35 cellular contexts compared by ENCODE assay signal in genomic region chr3:131801566-131801965, GRCh38.
"Had no signal": no experiment of that assay in that cellular context is flagged by ENCODE, and none has a peak within 500 bp of the region (broad histone marks: within the 10 kb centered on the region; RNA-seq: fewer than 3 reads in every experiment).

No MANE protein-coding gene starts in this region.

- H3K27ac Mint-ChIP-seq: activated B cell treated with CpG ODN at 0.5 μM for 24 hours; activated CD4-positive, alpha-beta memory T cell treated with anti-CD3 and anti-CD28 coated beads for 36 hours; activated CD4-positive, alpha-beta T cell treated with anti-CD3 and anti-CD28 coated beads, Interleukin-2, amount 10 ng/mL, durations not matched to agents 24 days and 14 days; activated CD8-positive, alpha-beta T cell treated with anti-CD3 and anti-CD28 coated beads for 36 hours; activated naive CD4-positive, alpha-beta T cell treated with anti-CD3 and anti-CD28 coated beads for 36 hours; activated naive CD4-positive, alpha-beta T cell treated with anti-CD3 and anti-CD28 coated beads, Interleukin-2, amount 50 U/mL, for 72 hours; activated naive CD8-positive, alpha-beta T cell treated with anti-CD3 and anti-CD28 coated beads for 36 hours; activated T-cell treated with anti-CD3 and anti-CD28 coated beads, Interleukin-2, amount 50 U/mL, for 72 hours; activated T-helper 1 cell treated with anti-CD3 and anti-CD28 coated beads, Interleukin-12 subunit alpha, Interleukin-12 subunit beta, Interleukin-2, Interleukin-4 antibody, amounts not matched to agents 30 ng/mL and 10 ng/mL and 1 ng/mL, durations not matched to agents 14 hours and 24 hours and 36 hours; activated T-helper 17 cell treated with anti-CD3 and anti-CD28 coated beads, Interleukin-2, amount 50 U/mL, for 72 hours; T-helper 1 cell treated with Interleukin-12 subunit alpha and Interleukin-12 subunit beta and Interleukin-4 antibody, amounts not matched to agents 30 μg/mL and 1 μg/mL, for 36 hours; T-helper 2 cell treated with Interferon-gamma antibody and Interleukin-4, amounts not matched to agents 5 μg/mL and 100 μg/mL, for 36 hours had no signal

- H3K4me3 Mint-ChIP-seq: activated B cell treated with CpG ODN at 0.5 μM for 24 hours; activated CD4-positive, alpha-beta memory T cell treated with anti-CD3 and anti-CD28 coated beads for 36 hours; activated CD4-positive, alpha-beta T cell treated with anti-CD3 and anti-CD28 coated beads, Interleukin-2, amount 10 ng/mL, durations not matched to agents 24 days and 14 days; activated CD8-positive, alpha-beta T cell treated with anti-CD3 and anti-CD28 coated beads for 36 hours; activated naive CD4-positive, alpha-beta T cell treated with anti-CD3 and anti-CD28 coated beads for 36 hours; activated naive CD8-positive, alpha-beta T cell treated with anti-CD3 and anti-CD28 coated beads for 36 hours; activated T-cell treated with anti-CD3 and anti-CD28 coated beads, Interleukin-2, amount 50 U/mL, for 4 hours; activated T-cell treated with anti-CD3 and anti-CD28 coated beads, Interleukin-2, amount 50 U/mL, for 72 hours; activated T-helper 1 cell treated with anti-CD3 and anti-CD28 coated beads, Interleukin-12 subunit alpha, Interleukin-12 subunit beta, Interleukin-2, Interleukin-4 antibody, amounts not matched to agents 30 ng/mL and 10 ng/mL and 1 ng/mL, durations not matched to agents 14 hours and 24 hours and 36 hours; activated T-helper 17 cell treated with anti-CD3 and anti-CD28 coated beads, Interleukin-2, amount 50 U/mL, for 72 hours; T-helper 1 cell treated with Interleukin-12 subunit alpha and Interleukin-12 subunit beta and Interleukin-4 antibody, amounts not matched to agents 30 μg/mL and 1 μg/mL, for 36 hours; T-helper 2 cell treated with Interferon-gamma antibody and Interleukin-4, amounts not matched to agents 5 μg/mL and 100 μg/mL, for 36 hours had no signal

- H3K4me3 ChIP-seq: adrenal gland, body of pancreas, breast epithelium had no signal

- H3K27ac ChIP-seq: adrenal gland, body of pancreas, brain microvascular endothelial cell, breast epithelium, VCaP had no signal

- ATAC-seq: activated CD8-positive, alpha-beta T cell treated with anti-CD3 and anti-CD28 coated beads for 36 hours; activated naive CD4-positive, alpha-beta T cell treated with anti-CD3 and anti-CD28 coated beads, Interleukin-2, amount 50 U/mL, for 72 hours; activated T-cell treated with anti-CD3 and anti-CD28 coated beads, Interleukin-2, amount 50 U/mL, for 4 hours; activated T-cell treated with anti-CD3 and anti-CD28 coated beads, Interleukin-2, amount 50 U/mL, for 72 hours; activated T-helper 17 cell treated with anti-CD3 and anti-CD28 coated beads, Interleukin-2, amount 50 U/mL, for 72 hours; body of pancreas had no signal

- DNase-seq: activated B cell treated with CpG ODN at 0.5 μM for 24 hours; activated CD4-positive, alpha-beta memory T cell treated with anti-CD3 and anti-CD28 coated beads for 36 hours; activated CD4-positive, alpha-beta T cell treated with anti-CD3 and anti-CD28 coated beads for 4 hours; activated CD4-positive, alpha-beta T cell treated with anti-CD3 and anti-CD28 coated beads, Interleukin-2, amount 10 ng/mL, durations not matched to agents 24 days and 14 days; activated CD4-positive, alpha-beta T cell treated with anti-CD3 and anti-CD28 coated beads, Interleukin-2, amount 50 U/mL, for 1 hour; activated CD4-positive, alpha-beta T cell treated with anti-CD3 and anti-CD28 coated beads, Interleukin-2, amount 50 U/mL, for 4 hours; activated CD4-positive, CD25-positive, alpha-beta regulatory T cell treated with anti-CD3 and anti-CD28 coated beads, Interleukin-2, amount 50 U/mL, for 72 hours; activated CD8-positive, alpha-beta memory T cell treated with anti-CD3 and anti-CD28 coated beads, Interleukin-2, amount 50 U/mL, for 4 hours; activated CD8-positive, alpha-beta T cell treated with anti-CD3 and anti-CD28 coated beads for 36 hours; activated effector memory CD4-positive, alpha-beta T cell treated with anti-CD3 and anti-CD28 coated beads, Interleukin-2, amount 50 U/mL, for 16 hours; activated naive CD4-positive, alpha-beta T cell; activated naive CD4-positive, alpha-beta T cell treated with anti-CD3 and anti-CD28 coated beads for 36 hours; activated naive CD4-positive, alpha-beta T cell treated with anti-CD3 and anti-CD28 coated beads, Interleukin-2, amount 50 U/mL, for 16 hours; activated naive CD8-positive, alpha-beta T cell treated with anti-CD3 and anti-CD28 coated beads for 36 hours; activated T-cell treated with anti-CD3 and anti-CD28 coated beads for 4 hours; activated T-cell treated with anti-CD3 and anti-CD28 coated beads, Interleukin-2, amount 50 U/mL, for 1 hour; activated T-cell treated with anti-CD3 and anti-CD28 coated beads, Interleukin-2, amount 50 U/mL, for 4 hours; activated T-cell treated with anti-CD3 and anti-CD28 coated beads, Interleukin-2, amount 50 U/mL, for 72 hours; adrenal gland; amniotic stem cell; aorta; body of pancreas; brain microvascular endothelial cell; central memory CD4-positive, alpha-beta T cell; SW 1271; T-helper 1 cell; T-helper 2 cell; T-helper 9 cell had no signal

- H3K36me3 ChIP-seq: adrenal gland, brain microvascular endothelial cell, breast epithelium had no signal

- H3K4me1 ChIP-seq: adrenal gland, breast epithelium had no signal

- H3K27me3 ChIP-seq: adrenal gland, body of pancreas, brain microvascular endothelial cell, breast epithelium had no signal

- H3K36me3 Mint-ChIP-seq: activated CD4-positive, alpha-beta memory T cell treated with anti-CD3 and anti-CD28 coated beads for 36 hours; activated naive CD4-positive, alpha-beta T cell treated with anti-CD3 and anti-CD28 coated beads, Interleukin-2, amount 50 U/mL, for 72 hours; activated naive CD8-positive, alpha-beta T cell treated with anti-CD3 and anti-CD28 coated beads for 36 hours had no signal

- H3K9me3 ChIP-seq: adrenal gland, body of pancreas, breast epithelium had no signal

- H3K9me3 Mint-ChIP-seq: activated B cell treated with CpG ODN at 0.5 μM for 24 hours; activated CD4-positive, alpha-beta memory T cell treated with anti-CD3 and anti-CD28 coated beads for 36 hours; activated CD4-positive, alpha-beta T cell treated with anti-CD3 and anti-CD28 coated beads, Interleukin-2, amount 10 ng/mL, durations not matched to agents 24 days and 14 days; activated CD8-positive, alpha-beta T cell treated with anti-CD3 and anti-CD28 coated beads for 36 hours; activated naive CD4-positive, alpha-beta T cell treated with anti-CD3 and anti-CD28 coated beads for 36 hours; activated naive CD4-positive, alpha-beta T cell treated with anti-CD3 and anti-CD28 coated beads, Interleukin-2, amount 50 U/mL, for 72 hours; activated naive CD8-positive, alpha-beta T cell treated with anti-CD3 and anti-CD28 coated beads for 36 hours; activated T-cell treated with anti-CD3 and anti-CD28 coated beads, Interleukin-2, amount 50 U/mL, for 4 hours; activated T-cell treated with anti-CD3 and anti-CD28 coated beads, Interleukin-2, amount 50 U/mL, for 72 hours; activated T-helper 1 cell treated with anti-CD3 and anti-CD28 coated beads, Interleukin-12 subunit alpha, Interleukin-12 subunit beta, Interleukin-2, Interleukin-4 antibody, amounts not matched to agents 30 ng/mL and 10 ng/mL and 1 ng/mL, durations not matched to agents 14 hours and 24 hours and 36 hours; activated T-helper 17 cell treated with anti-CD3 and anti-CD28 coated beads, Interleukin-2, amount 50 U/mL, for 72 hours; T-helper 1 cell treated with Interleukin-12 subunit alpha and Interleukin-12 subunit beta and Interleukin-4 antibody, amounts not matched to agents 30 μg/mL and 1 μg/mL, for 36 hours; T-helper 2 cell treated with Interferon-gamma antibody and Interleukin-4, amounts not matched to agents 5 μg/mL and 100 μg/mL, for 36 hours had no signal
